In the genomic region with DNA sequence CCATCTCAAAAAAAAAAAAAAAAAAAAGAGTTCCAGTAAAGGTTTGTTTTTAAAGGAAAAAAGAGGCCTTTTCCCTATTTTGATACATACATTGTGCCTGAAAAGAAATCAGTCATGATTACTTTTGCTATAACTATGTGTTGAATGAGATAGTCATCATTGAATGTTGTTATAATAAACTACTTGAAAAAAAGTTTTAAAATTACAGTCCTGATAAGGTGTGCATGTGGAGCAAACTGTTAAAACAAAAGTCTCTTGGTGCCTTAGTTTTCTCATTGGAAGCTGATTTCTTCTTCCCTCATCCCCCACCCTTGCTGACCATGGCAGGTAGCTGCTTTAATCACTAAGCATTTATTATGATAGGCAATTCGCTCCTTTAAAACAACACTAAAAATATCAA, we compare ENCODE assay signal across 36 cellular contexts.
"Had no signal": no experiment of that assay in that cellular context is flagged by ENCODE, and none has a peak within 500 bp of the region (broad histone marks: within the 10 kb centered on the region; RNA-seq: fewer than 3 reads in every experiment).

No MANE protein-coding gene starts in this region.

- H3K4me3 ChIP-seq: MG63 had no signal

- H3K9me3 ChIP-seq: MG63 had no signal

- DNase-seq: MG63, MM.1S, MV-4-11, NCI-H1048, NCI-H1092, NCI-H1092 treated with DMSO at 0.1 percent for 48 hours, NCI-H1105, NCI-H1105 treated with DMSO at 0.1 percent for 48 hours, NCI-H1417, NCI-H1417 treated with DMSO at 0.1 percent for 48 hours, NCI-H1436, NCI-H1436 treated with DMSO at 0.1 percent for 48 hours, NCI-H146, NCI-H1694, NCI-H1694 treated with DMSO at 0.1 percent for 48 hours, NCI-H187, NCI-H187 treated with DMSO at 0.1 percent for 48 hours, NCI-H1930, NCI-H2029, NCI-H2029 treated with DMSO at 0.1 percent for 48 hours, NCI-H2081, NCI-H2081 treated with DMSO at 0.1 percent for 48 hours, NCI-H2107, NCI-H2171, NCI-H2171 treated with DMSO at 0.1 percent for 48 hours, NCI-H2227 treated with DMSO at 0.1 percent for 48 hours, NCI-H226, NCI-H345, NCI-H446, NCI-H446 treated with DMSO at 0.1 percent for 48 hours, NCI-H510A, NCI-H510A treated with DMSO at 0.1 percent for 48 hours, NCI-H524, NCI-H524 treated with DMSO at 0.1 percent for 48 hours, NCI-H526, NCI-H526 treated with DMSO at 0.1 percent for 48 hours had no signal

- H3K36me3 ChIP-seq: MG63 had no signal

- H3K27me3 ChIP-seq: MG63 had no signal
